12 cellular contexts compared by ENCODE assay signal in genomic region chr1:234386122-234386521, GRCh38.
"Had no signal": no experiment of that assay in that cellular context is flagged by ENCODE, and none has a peak within 500 bp of the region (broad histone marks: within the 10 kb centered on the region; RNA-seq: fewer than 3 reads in every experiment).

No MANE protein-coding gene starts in this region.

- H3K27me3 ChIP-seq: hepatocyte had no signal

- H3K4me1 Mint-ChIP-seq: endodermal cell had no signal

- H3K4me3 Mint-ChIP-seq: activated naive CD8-positive, alpha-beta T cell treated with anti-CD3 and anti-CD28 coated beads, Interleukin-2, amount 10 ng/mL, durations not matched to agents 7 days and 5 days; endodermal cell; stimulated activated effector memory CD8-positive, alpha-beta T cell treated with anti-CD3 and anti-CD28 coated beads, Interleukin-12 subunit alpha, Interleukin-12 subunit beta, amount 100 ng/mL, for 72 hours had no signal

- H3K27me3 Mint-ChIP-seq: activated naive CD8-positive, alpha-beta T cell treated with anti-CD3 and anti-CD28 coated beads, Interleukin-2, amount 10 ng/mL, durations not matched to agents 7 days and 5 days had no signal

- H3K9me3 Mint-ChIP-seq: activated naive CD8-positive, alpha-beta T cell treated with anti-CD3 and anti-CD28 coated beads, Interleukin-2, amount 10 ng/mL, durations not matched to agents 7 days and 5 days; endodermal cell; stimulated activated effector memory CD8-positive, alpha-beta T cell treated with anti-CD3 and anti-CD28 coated beads, Interleukin-12 subunit alpha, Interleukin-12 subunit beta, amount 100 ng/mL, for 72 hours had no signal

- DNase-seq: activated gamma-delta T cell; activated naive CD8-positive, alpha-beta T cell treated with anti-CD3 and anti-CD28 coated beads, Interleukin-2, amount 10 ng/mL, durations not matched to agents 7 days and 5 days; anterior cingulate cortex; endodermal cell; islet precursor cell; posterior cingulate gyrus; SW 1271; T-helper 9 cell had no signal

- H3K27ac ChIP-seq: hepatocyte had no signal

- H3K27ac Mint-ChIP-seq: activated naive CD8-positive, alpha-beta T cell treated with anti-CD3 and anti-CD28 coated beads, Interleukin-2, amount 10 ng/mL, durations not matched to agents 7 days and 5 days; endodermal cell; stimulated activated effector memory CD8-positive, alpha-beta T cell treated with anti-CD3 and anti-CD28 coated beads, Interleukin-12 subunit alpha, Interleukin-12 subunit beta, amount 100 ng/mL, for 72 hours had no signal

- ATAC-seq: activated CD4-positive, CD25-positive, alpha-beta regulatory T cell treated with anti-CD3 and anti-CD28 coated beads, Interleukin-2, amount 50 U/mL, for 24 hours; left lobe of liver; stimulated activated effector memory CD8-positive, alpha-beta T cell treated with anti-CD3 and anti-CD28 coated beads, Interleukin-12 subunit alpha, Interleukin-12 subunit beta, amount 100 ng/mL, for 72 hours had no signal
